In genomic region chr16:80265624-80266306, GRCh38 we compare ENCODE assay signal across 1 cellular context.
TF ChIP-seq lines count a peak whose summit lies in the region.

No MANE protein-coding gene starts in this region.

TF ChIP-seq in HepG2, 621 proteins besides CTCF, POLR2A, EP300 and RAD21 (continued from another document):
- TF ChIP-seq DRAP1 (CRISPR knock-in tag; IDR thresholded peaks at IDR 0.05) (peak; percentile 77), ZNF296 (CRISPR knock-in tag; conservative IDR thresholded peaks at IDR 0.05) (no peak), SRSF9 (IDR thresholded peaks at IDR 0.05; ENCODE audit: borderline replicate concordance, insufficient read depth, low read depth, low read length, poor library complexity, severe bottlenecking) (no peak), ZSCAN31 (CRISPR knock-in tag; IDR thresholded peaks at IDR 0.05; ENCODE audit: low read depth) (no peak), ETV6 (CRISPR knock-in tag; conservative IDR thresholded peaks at IDR 0.05) (no peak), ZNF441 (CRISPR knock-in tag; IDR thresholded peaks at IDR 0.05; ENCODE audit: borderline replicate concordance) (peak; percentile 69; the same call in 1 of the 2 replicates), PHB2 (IDR thresholded peaks at IDR 0.05; ENCODE audit: partially characterized antibody) (no peak), KDM6A (CRISPR knock-in tag; IDR thresholded peaks at IDR 0.05; ENCODE audit: low read depth) (peak; percentile 98)
- TF ChIP-seq, protein P1, sequence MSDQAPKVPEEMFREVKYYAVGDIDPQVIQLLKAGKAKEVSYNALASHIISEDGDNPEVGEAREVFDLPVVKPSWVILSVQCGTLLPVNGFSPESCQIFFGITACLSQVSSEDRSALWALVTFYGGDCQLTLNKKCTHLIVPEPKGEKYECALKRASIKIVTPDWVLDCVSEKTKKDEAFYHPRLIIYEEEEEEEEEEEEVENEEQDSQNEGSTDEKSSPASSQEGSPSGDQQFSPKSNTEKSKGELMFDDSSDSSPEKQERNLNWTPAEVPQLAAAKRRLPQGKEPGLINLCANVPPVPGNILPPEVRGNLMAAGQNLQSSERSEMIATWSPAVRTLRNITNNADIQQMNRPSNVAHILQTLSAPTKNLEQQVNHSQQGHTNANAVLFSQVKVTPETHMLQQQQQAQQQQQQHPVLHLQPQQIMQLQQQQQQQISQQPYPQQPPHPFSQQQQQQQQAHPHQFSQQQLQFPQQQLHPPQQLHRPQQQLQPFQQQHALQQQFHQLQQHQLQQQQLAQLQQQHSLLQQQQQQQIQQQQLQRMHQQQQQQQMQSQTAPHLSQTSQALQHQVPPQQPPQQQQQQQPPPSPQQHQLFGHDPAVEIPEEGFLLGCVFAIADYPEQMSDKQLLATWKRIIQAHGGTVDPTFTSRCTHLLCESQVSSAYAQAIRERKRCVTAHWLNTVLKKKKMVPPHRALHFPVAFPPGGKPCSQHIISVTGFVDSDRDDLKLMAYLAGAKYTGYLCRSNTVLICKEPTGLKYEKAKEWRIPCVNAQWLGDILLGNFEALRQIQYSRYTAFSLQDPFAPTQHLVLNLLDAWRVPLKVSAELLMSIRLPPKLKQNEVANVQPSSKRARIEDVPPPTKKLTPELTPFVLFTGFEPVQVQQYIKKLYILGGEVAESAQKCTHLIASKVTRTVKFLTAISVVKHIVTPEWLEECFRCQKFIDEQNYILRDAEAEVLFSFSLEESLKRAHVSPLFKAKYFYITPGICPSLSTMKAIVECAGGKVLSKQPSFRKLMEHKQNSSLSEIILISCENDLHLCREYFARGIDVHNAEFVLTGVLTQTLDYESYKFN (CRISPR knock-in tag; conservative IDR thresholded peaks at IDR 0.05) = peak; percentile 99
